ENCODE assay signal across 28 cellular contexts in the genomic region with DNA sequence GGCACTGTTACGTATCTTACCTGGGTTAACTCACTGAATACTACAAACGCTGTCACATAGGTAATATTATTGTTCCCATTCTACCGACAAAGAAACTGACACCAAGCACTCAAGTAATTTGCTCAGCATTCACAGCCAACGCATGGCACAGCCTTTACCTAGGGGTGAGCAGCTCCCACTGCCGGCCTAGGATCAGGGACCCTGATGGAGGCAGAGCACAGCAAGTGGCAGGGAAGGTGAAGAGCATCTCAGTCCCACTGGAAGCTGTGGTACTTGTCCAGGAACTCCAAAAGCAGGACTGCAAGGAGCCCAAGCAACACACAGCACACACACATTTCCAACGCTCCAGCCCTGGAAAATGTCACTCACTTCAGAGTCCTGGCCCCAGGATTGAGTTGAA.
"Had no signal": no experiment of that assay in that cellular context is flagged by ENCODE, and none has a peak within 500 bp of the region (broad histone marks: within the 10 kb centered on the region; RNA-seq: fewer than 3 reads in every experiment).

No MANE protein-coding gene starts in this region.

- H3K27ac Mint-ChIP-seq: activated CD8-positive, alpha-beta T cell treated with anti-CD3 and anti-CD28 coated beads for 36 hours; activated naive CD8-positive, alpha-beta T cell; activated T-helper 17 cell treated with anti-CD3 and anti-CD28 coated beads, Interleukin-2, amount 50 U/mL, for 72 hours; dendritic cell treated with granulocyte-macrophage colony-stimulating factor and Interleukin-4, amounts not matched to agents 40 ng/mL and 50 ng/mL, for 4 days had no signal

- H3K4me3 Mint-ChIP-seq: activated CD8-positive, alpha-beta T cell treated with anti-CD3 and anti-CD28 coated beads for 36 hours; activated naive CD8-positive, alpha-beta T cell; activated T-cell treated with anti-CD3 and anti-CD28 coated beads, Interleukin-2, amount 50 U/mL, for 4 hours; activated T-helper 17 cell treated with anti-CD3 and anti-CD28 coated beads, Interleukin-2, amount 50 U/mL, for 72 hours; central memory CD8-positive, alpha-beta T cell; dendritic cell treated with granulocyte-macrophage colony-stimulating factor and Interleukin-4, amounts not matched to agents 40 ng/mL and 50 ng/mL, for 4 days had no signal

- DNase-seq: activated CD4-positive, alpha-beta T cell treated with anti-CD3 and anti-CD28 coated beads for 1 hour; activated CD4-positive, alpha-beta T cell treated with anti-CD3 and anti-CD28 coated beads for 4 hours; activated CD4-positive, alpha-beta T cell treated with anti-CD3 and anti-CD28 coated beads, Interleukin-2, amount 50 U/mL, for 1 hour; activated CD4-positive, alpha-beta T cell treated with anti-CD3 and anti-CD28 coated beads, Interleukin-2, amount 50 U/mL, for 48 hours; activated CD8-positive, alpha-beta memory T cell treated with anti-CD3 and anti-CD28 coated beads for 24 hours; activated CD8-positive, alpha-beta T cell treated with anti-CD3 and anti-CD28 coated beads for 36 hours; activated effector memory CD4-positive, alpha-beta T cell treated with Interleukin-2 at 50 U/mL for 16 hours; activated gamma-delta T cell treated with Interleukin-2 at 50 U/mL for 16 hours; activated naive CD4-positive, alpha-beta T cell treated with anti-CD3 and anti-CD28 coated beads, Interleukin-2, amount 50 U/mL, for 16 hours; activated naive CD4-positive, alpha-beta T cell treated with Interleukin-2 at 50 U/mL for 16 hours; activated T-cell treated with anti-CD3 and anti-CD28 coated beads, Interleukin-2, amount 50 U/mL, for 4 hours; amniotic stem cell; anterior cingulate cortex; brain microvascular endothelial cell; dorsolateral prefrontal cortex; effector memory CD4-positive, alpha-beta T cell; erythroblast; foreskin keratinocyte; gastrocnemius medialis; heart right ventricle; T-helper 2 cell had no signal

- H3K9me3 Mint-ChIP-seq: activated CD8-positive, alpha-beta T cell treated with anti-CD3 and anti-CD28 coated beads for 36 hours; activated T-cell treated with anti-CD3 and anti-CD28 coated beads, Interleukin-2, amount 50 U/mL, for 4 hours; activated T-helper 17 cell treated with anti-CD3 and anti-CD28 coated beads, Interleukin-2, amount 50 U/mL, for 72 hours; central memory CD8-positive, alpha-beta T cell; dendritic cell treated with granulocyte-macrophage colony-stimulating factor and Interleukin-4, amounts not matched to agents 40 ng/mL and 50 ng/mL, for 4 days had no signal

- H3K4me1 ChIP-seq: esophagus muscularis mucosa, foreskin keratinocyte, gastrocnemius medialis, heart right ventricle had no signal

- H3K9me3 ChIP-seq: esophagus muscularis mucosa, gastrocnemius medialis, heart right ventricle had no signal

- H3K4me3 ChIP-seq: coronary artery, dorsolateral prefrontal cortex, esophagus muscularis mucosa, gastrocnemius medialis, heart right ventricle had no signal

- H3K27ac ChIP-seq: brain microvascular endothelial cell, coronary artery, dorsolateral prefrontal cortex, esophagus muscularis mucosa, foreskin keratinocyte, gastrocnemius medialis, heart right ventricle had no signal

- H3K27me3 Mint-ChIP-seq: activated naive CD8-positive, alpha-beta T cell; dendritic cell treated with granulocyte-macrophage colony-stimulating factor and Interleukin-4, amounts not matched to agents 40 ng/mL and 50 ng/mL, for 4 days had no signal

- H3K36me3 ChIP-seq: brain microvascular endothelial cell, esophagus muscularis mucosa, gastrocnemius medialis, heart right ventricle had no signal

- ATAC-seq: activated CD8-positive, alpha-beta T cell treated with anti-CD3 and anti-CD28 coated beads for 36 hours; activated T-cell treated with anti-CD3 and anti-CD28 coated beads, Interleukin-2, amount 50 U/mL, for 4 hours; activated T-helper 17 cell treated with anti-CD3 and anti-CD28 coated beads, Interleukin-2, amount 50 U/mL, for 72 hours; foreskin keratinocyte; gastrocnemius medialis; heart right ventricle had no signal

- H3K4me1 Mint-ChIP-seq: activated T-helper 17 cell treated with anti-CD3 and anti-CD28 coated beads, Interleukin-2, amount 50 U/mL, for 72 hours; central memory CD8-positive, alpha-beta T cell had no signal

- H3K27me3 ChIP-seq: brain microvascular endothelial cell, dorsolateral prefrontal cortex, esophagus muscularis mucosa, foreskin keratinocyte, gastrocnemius medialis, heart right ventricle had no signal

- FAIRE-seq: astrocyte had no signal

- H3K36me3 Mint-ChIP-seq: activated naive CD8-positive, alpha-beta T cell had no signal
